8 cellular contexts compared by ENCODE assay signal in the genomic region with DNA sequence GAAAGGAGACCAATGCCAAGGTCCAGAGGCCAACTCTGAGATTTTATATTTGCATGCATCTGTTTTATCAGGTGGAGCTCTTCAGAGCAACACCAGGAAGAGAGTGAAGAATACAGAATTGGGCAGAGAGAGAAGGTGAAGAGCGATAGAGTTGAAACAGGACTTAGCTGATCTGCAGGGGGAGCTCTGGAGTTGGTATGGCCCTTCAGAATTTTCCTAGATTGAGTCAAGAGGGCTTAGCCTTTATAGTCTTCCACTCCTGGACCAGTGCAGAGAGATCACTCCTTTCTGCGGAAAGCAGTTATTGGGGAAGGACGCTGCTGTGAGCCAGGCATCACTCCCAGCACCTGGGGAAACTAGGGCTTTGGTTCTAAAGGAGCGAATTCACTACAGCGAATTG.
DNase-seq lines count a peak whose midpoint lies in the region; ATAC-seq, FAIRE-seq and TF ChIP-seq lines count a peak whose summit lies in the region.

No MANE protein-coding gene starts in this region.

- H3K4me3 ChIP-seq in astrocyte (ENCODE audit: insufficient read depth, low read depth, low read length) (no peak overlapping the region), liver (ENCODE audit: low read depth in 1 of 3, low read length in 3 of 3) (peak overlapping the region in 1 of 3 donors; percentile 34)

- H3K27me3 ChIP-seq in astrocyte (ENCODE audit: insufficient read depth, low read length) (no peaks in the 10 kb centered on the region), liver (ENCODE audit: control insufficient read depth in 4 of 4, insufficient read depth in 4 of 4, low read length in 3 of 4) (no peaks in the 10 kb centered on the region)

- H3K4me1 ChIP-seq in astrocyte (ENCODE audit: insufficient read depth, low read length) (no peaks in the 10 kb centered on the region), liver (ENCODE audit: control insufficient read depth in 4 of 4, insufficient read depth in 4 of 4, low read length in 3 of 4) (peaks cover 1 to 9% (median 6%) of the 10 kb centered on the region in 4 donors)

- no peak overlapping the region for H3K27ac Mint-ChIP-seq in astrocyte (ENCODE audit: unreplicated experiment)

- H3K4me2 ChIP-seq in astrocyte (ENCODE audit: low read length): no peak overlapping the region

- 44% methylated on average over 5 of the region's 5 CpGs for WGBS in liver

- POLR2A ChIA-PET in RWPE1 (lab: Yijun Ruan, JAX; ENCODE audit: low non-redundant PET): no interaction called here

- no peaks in the 10 kb centered on the region for H3K36me3 Mint-ChIP-seq in astrocyte (ENCODE audit: low read depth, unreplicated experiment)

- peak; percentile 9 for TF ChIP-seq CTCF in astrocyte (IDR thresholded peaks at IDR 0.05; ENCODE audit: insufficient read depth, low read depth, low read length)
- no peak for TF ChIP-seq CTCF in liver (IDR thresholded peaks at IDR 0.05; ENCODE audit: low read depth, low read length, missing input control)
- no peak for TF ChIP-seq CTCF in RWPE1 (conservative IDR thresholded peaks at IDR 0.05; ENCODE audit: low read depth)

- no peak overlapping the region for H2AFZ ChIP-seq in astrocyte (ENCODE audit: low read depth, low read length)

- H3K4me1 Mint-ChIP-seq in astrocyte (ENCODE audit: low read depth, unreplicated experiment): no peaks in the 10 kb centered on the region

- H4K20me1 ChIP-seq in astrocyte (ENCODE audit: insufficient read depth, low read length): no peaks in the 10 kb centered on the region

- no peak for FAIRE-seq in astrocyte (lab: Jason Lieb, UNC)

- DNase-seq in ELF-1 (ENCODE audit: low read depth, low spot score): peak; percentile 40
- peak; percentile 17 to 37 for DNase-seq in Kasumi-1 (lab: John Stamatoyannopoulos, UW)
- no peak for DNase-seq in astrocyte (ENCODE audit: low read depth)
- DNase-seq in KG1 (lab: John Stamatoyannopoulos, UW): no peak
- DNase-seq in RWPE1 (ENCODE audit: low spot score): no peak
- DNase-seq in NCI-H1694 treated with DMSO at 0.1 percent for 48 hours (lab: John Stamatoyannopoulos, UW): no peak

- H3K36me3 ChIP-seq in astrocyte (ENCODE audit: insufficient read depth, low read length) (no peaks in the 10 kb centered on the region), liver (ENCODE audit: control insufficient read depth in 4 of 4, insufficient read depth in 3 of 4, low read depth in 1 of 4, low read length in 3 of 4) (no peaks in the 10 kb centered on the region)

- no peaks in the 10 kb centered on the region for H3K9me3 Mint-ChIP-seq in astrocyte (ENCODE audit: unreplicated experiment)

- H3K9ac ChIP-seq in astrocyte (ENCODE audit: low read length): no peak overlapping the region
- H3K9ac ChIP-seq in liver (ENCODE audit: low read depth in 1 of 2, low read length in 2 of 2): no peak overlapping the region

- ATAC-seq in GM18502 (IDR thresholded peaks at IDR 0.05; ENCODE audit: poor library complexity, unreplicated experiment): no peak

- peak; percentile 58 to 65 for TF ChIP-seq RAD21 in liver (IDR thresholded peaks at IDR 0.05)

- no peak overlapping the region for H3K4me3 Mint-ChIP-seq in astrocyte (ENCODE audit: unreplicated experiment)

- no peaks in the 10 kb centered on the region for H3K9me3 ChIP-seq in astrocyte (ENCODE audit: insufficient read depth, low read depth, low read length)
- no peaks in the 10 kb centered on the region for H3K9me3 ChIP-seq in liver (ENCODE audit: control insufficient read depth in 4 of 4, low read length in 3 of 4)

- H3K27ac ChIP-seq in astrocyte (ENCODE audit: low read depth, low read length) (no peak overlapping the region), liver (ENCODE audit: low read depth in 1 of 2, low read length in 2 of 2) (no peak overlapping the region), RWPE1 (no peak overlapping the region)

- no peaks in the 10 kb centered on the region for H3K27me3 Mint-ChIP-seq in astrocyte (ENCODE audit: low read depth, unreplicated experiment)

- H3K79me2 ChIP-seq in astrocyte (ENCODE audit: insufficient read depth, low read length): no peaks in the 10 kb centered on the region

- CTCF ChIA-PET in RWPE1 (lab: Yijun Ruan, JAX): interaction anchor here (0.5 to 0.6 kb wide), 3 partner anchors 104 to 704 kb away, joined by 3 to 5 read pairs (median 3); no protein-coding TSS in a partner anchor

TF ChIP-seq in liver, 16 proteins besides CTCF, POLR2A, EP300 and RAD21:
- TF ChIP-seq HNF4A (conservative IDR thresholded peaks at IDR 0.05) (peak; percentile 25 to 28), GABPA (IDR thresholded peaks at IDR 0.05 in 1 of 2, conservative IDR thresholded peaks at IDR 0.05 in 1 of 2) (no peak), JUND (IDR thresholded peaks at IDR 0.05) (peak in 1 of 2 donors; percentile 40), FOXA2 (IDR thresholded peaks at IDR 0.05) (no peak), RXRA (IDR thresholded peaks at IDR 0.05) (peak in 1 of 2 donors; percentile 18), FOXA1 (IDR thresholded peaks at IDR 0.05) (peak; percentile 10), HNF4G (IDR thresholded peaks at IDR 0.05) (no peak), YY1 (IDR thresholded peaks at IDR 0.05) (peak; percentile 17), NR2F2 (IDR thresholded peaks at IDR 0.05) (no peak), SP1 (IDR thresholded peaks at IDR 0.05) (peak; percentile 28)
- TF ChIP-seq, protein P1, sequence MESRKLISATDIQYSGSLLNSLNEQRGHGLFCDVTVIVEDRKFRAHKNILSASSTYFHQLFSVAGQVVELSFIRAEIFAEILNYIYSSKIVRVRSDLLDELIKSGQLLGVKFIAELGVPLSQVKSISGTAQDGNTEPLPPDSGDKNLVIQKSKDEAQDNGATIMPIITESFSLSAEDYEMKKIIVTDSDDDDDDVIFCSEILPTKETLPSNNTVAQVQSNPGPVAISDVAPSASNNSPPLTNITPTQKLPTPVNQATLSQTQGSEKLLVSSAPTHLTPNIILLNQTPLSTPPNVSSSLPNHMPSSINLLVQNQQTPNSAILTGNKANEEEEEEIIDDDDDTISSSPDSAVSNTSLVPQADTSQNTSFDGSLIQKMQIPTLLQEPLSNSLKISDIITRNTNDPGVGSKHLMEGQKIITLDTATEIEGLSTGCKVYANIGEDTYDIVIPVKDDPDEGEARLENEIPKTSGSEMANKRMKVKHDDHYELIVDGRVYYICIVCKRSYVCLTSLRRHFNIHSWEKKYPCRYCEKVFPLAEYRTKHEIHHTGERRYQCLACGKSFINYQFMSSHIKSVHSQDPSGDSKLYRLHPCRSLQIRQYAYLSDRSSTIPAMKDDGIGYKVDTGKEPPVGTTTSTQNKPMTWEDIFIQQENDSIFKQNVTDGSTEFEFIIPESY (IDR thresholded peaks at IDR 0.05): no peak
- TF ChIP-seq, protein P2, sequence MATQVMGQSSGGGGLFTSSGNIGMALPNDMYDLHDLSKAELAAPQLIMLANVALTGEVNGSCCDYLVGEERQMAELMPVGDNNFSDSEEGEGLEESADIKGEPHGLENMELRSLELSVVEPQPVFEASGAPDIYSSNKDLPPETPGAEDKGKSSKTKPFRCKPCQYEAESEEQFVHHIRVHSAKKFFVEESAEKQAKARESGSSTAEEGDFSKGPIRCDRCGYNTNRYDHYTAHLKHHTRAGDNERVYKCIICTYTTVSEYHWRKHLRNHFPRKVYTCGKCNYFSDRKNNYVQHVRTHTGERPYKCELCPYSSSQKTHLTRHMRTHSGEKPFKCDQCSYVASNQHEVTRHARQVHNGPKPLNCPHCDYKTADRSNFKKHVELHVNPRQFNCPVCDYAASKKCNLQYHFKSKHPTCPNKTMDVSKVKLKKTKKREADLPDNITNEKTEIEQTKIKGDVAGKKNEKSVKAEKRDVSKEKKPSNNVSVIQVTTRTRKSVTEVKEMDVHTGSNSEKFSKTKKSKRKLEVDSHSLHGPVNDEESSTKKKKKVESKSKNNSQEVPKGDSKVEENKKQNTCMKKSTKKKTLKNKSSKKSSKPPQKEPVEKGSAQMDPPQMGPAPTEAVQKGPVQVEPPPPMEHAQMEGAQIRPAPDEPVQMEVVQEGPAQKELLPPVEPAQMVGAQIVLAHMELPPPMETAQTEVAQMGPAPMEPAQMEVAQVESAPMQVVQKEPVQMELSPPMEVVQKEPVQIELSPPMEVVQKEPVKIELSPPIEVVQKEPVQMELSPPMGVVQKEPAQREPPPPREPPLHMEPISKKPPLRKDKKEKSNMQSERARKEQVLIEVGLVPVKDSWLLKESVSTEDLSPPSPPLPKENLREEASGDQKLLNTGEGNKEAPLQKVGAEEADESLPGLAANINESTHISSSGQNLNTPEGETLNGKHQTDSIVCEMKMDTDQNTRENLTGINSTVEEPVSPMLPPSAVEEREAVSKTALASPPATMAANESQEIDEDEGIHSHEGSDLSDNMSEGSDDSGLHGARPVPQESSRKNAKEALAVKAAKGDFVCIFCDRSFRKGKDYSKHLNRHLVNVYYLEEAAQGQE (IDR thresholded peaks at IDR 0.05): no peak
- TF ChIP-seq, protein P3, sequence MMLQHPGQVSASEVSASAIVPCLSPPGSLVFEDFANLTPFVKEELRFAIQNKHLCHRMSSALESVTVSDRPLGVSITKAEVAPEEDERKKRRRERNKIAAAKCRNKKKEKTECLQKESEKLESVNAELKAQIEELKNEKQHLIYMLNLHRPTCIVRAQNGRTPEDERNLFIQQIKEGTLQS (IDR thresholded peaks at IDR 0.05): no peak

Comparison
In these comparisons a context has a peak if more than half of its experiments do, and no peak if none do; other contexts are left out.
1. DNase-seq: peak in ELF-1 (single experiment) and Kasumi-1 (2 of 2); none in astrocyte (single experiment), KG1 (single experiment), RWPE1 (single experiment) and NCI-H1694 treated with DMSO at 0.1 percent for 48 hours (single experiment).